ENCODE assay signal across 8 cellular contexts in the genomic region with DNA sequence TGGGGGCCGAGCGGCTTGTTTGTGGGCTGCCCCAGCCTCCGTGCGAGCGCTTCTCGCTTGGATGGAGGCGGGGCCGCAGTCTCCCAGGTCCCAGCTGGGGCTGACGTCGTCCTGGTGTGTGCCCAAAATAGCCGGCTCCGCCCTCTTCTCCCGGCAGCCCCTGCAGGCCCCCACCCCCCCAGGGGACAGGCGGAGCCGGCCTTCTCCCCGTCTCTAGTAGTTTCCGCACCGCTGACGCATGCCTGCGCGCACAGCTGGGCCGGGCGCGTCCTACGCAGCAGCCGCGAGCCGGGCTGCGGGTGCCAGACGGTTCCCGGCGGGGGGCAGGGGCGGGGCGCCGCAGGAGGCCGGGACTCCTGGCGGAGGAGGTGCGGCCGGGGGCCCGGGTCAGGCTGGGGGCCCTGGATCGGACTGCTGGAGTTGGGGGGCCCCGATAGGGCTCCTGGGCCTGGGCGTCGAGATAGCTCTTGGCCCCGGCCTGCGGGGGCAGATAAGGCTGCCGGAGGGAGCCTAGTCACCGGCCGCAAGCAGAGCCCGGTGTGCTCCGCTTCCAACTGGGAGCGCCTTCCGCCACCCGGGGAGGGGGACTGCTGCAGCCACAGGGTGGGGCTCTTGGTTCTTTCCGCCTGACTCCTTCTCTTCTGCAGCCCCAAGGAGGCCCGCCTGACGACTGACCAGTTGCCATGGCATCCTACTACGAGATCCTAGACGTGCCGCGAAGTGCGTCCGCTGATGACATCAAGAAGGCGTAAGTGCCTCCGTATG. TPM values are rescaled to one million over a fixed set of nuclear protein-coding genes. Genes with fewer than 3 reads are reported as not detected.
DNase-seq lines count a peak whose midpoint lies in the region; ATAC-seq and TF ChIP-seq lines count a peak whose summit lies in the region.

Gene DNAJB2 (plus strand): TSS at position 216 of the 765 bp plus-strand sequence. CDS start 468 bp downstream, at position 684.

- H3K4me1 ChIP-seq in ACC112 (ENCODE audit: control insufficient read depth, insufficient read depth, low read length, unreplicated experiment), result peaks cover 30% of the 10 kb centered on the region
- H3K4me1 ChIP-seq in breast epithelium, result peaks cover 13 to 16% of the 10 kb centered on the region in 2 donors
- peaks cover 33 to 49% (median 35%) of the 10 kb centered on the region in 3 donors for H3K4me1 ChIP-seq in skeletal muscle tissue (ENCODE audit: control insufficient read depth in 3 of 3, insufficient read depth in 3 of 3, low read length in 3 of 3)

- H3K79me2 ChIP-seq in ACC112 (ENCODE audit: control insufficient read depth, insufficient read depth, low read length, unreplicated experiment), result no peaks in the 10 kb centered on the region

- DNase-seq in NCI-H2196 treated with DMSO at 0.1 percent for 48 hours (lab: John Stamatoyannopoulos, UW; ENCODE audit: unreplicated experiment) (peak; percentile 96), breast epithelium (ENCODE audit: low spot score in 2 of 2) (peak; percentile 98)

- H3K27me3 ChIP-seq in ACC112 (ENCODE audit: insufficient read depth, low read length) (no peaks in the 10 kb centered on the region), breast epithelium (no peaks in the 10 kb centered on the region), skeletal muscle tissue (ENCODE audit: control insufficient read depth in 3 of 3, insufficient read depth in 3 of 3, low read length in 3 of 3) (no peaks in the 10 kb centered on the region)

- peak within 1 kb of the TSS; percentile 82 for H3K4me3 ChIP-seq in ACC112 (ENCODE audit: low read depth, low read length)
- H3K4me3 ChIP-seq in breast epithelium, result peak within 1 kb of the TSS; percentile 72 to 87 (median 84)
- peak within 1 kb of the TSS; percentile 52 for H3K4me3 ChIP-seq in iPS-18c (ENCODE audit: insufficient read depth, low read depth, low read length)
- H3K4me3 ChIP-seq in skeletal muscle tissue (ENCODE audit: low read length in 3 of 3), result peak within 1 kb of the TSS; percentile 87 to 92 (median 88)

- peak within 1 kb of the TSS; percentile 90 to 94 (median 91) for H3K9ac ChIP-seq in skeletal muscle tissue (ENCODE audit: low read depth in 1 of 3, low read length in 3 of 3)

- ATAC-seq in GM18870 (IDR thresholded peaks at IDR 0.05; ENCODE audit: unreplicated experiment), result peak; percentile 79
- peak; percentile 83 for ATAC-seq in HG03135 (IDR thresholded peaks at IDR 0.05; ENCODE audit: unreplicated experiment)

- TF ChIP-seq CTCF in VCaP (conservative IDR thresholded peaks at IDR 0.05), result 0 out of 2 replicates have a peak, but pooled peaks have one; percentile 9
- TF ChIP-seq CTCF in breast epithelium (IDR thresholded peaks at IDR 0.05), result no peak

- H3K36me3 ChIP-seq in ACC112 (ENCODE audit: insufficient read depth, low read length) (no peaks in the 10 kb centered on the region), breast epithelium (no peaks in the 10 kb centered on the region), skeletal muscle tissue (ENCODE audit: control insufficient read depth in 3 of 3, insufficient read depth in 3 of 3, low read length in 3 of 3) (peaks cover 39 to 40% (median 39%) of the 10 kb centered on the region in 3 donors)

- H3K9me3 ChIP-seq in breast epithelium (no peaks in the 10 kb centered on the region), iPS-18c (ENCODE audit: control insufficient read depth, insufficient read depth, low read length) (no peaks in the 10 kb centered on the region), skeletal muscle tissue (ENCODE audit: control insufficient read depth in 3 of 3, low read length in 3 of 3) (no peaks in the 10 kb centered on the region)

- TF ChIP-seq POLR2A in breast epithelium (IDR thresholded peaks at IDR 0.05), result peak; percentile 70

- peak within 1 kb of the TSS; percentile 35 for H2AFZ ChIP-seq in ACC112 (ENCODE audit: low read length, unreplicated experiment)

- H3K27ac ChIP-seq in ACC112 (ENCODE audit: low read depth, low read length) (peak within 1 kb of the TSS; percentile 96), VCaP (peak within 1 kb of the TSS; percentile 87), breast epithelium (peak within 1 kb of the TSS; percentile 98), skeletal muscle tissue (ENCODE audit: low read depth, low read length) (peak within 1 kb of the TSS; percentile 90)

- intact Hi-C loops in breast epithelium (cut with DNase I; ENCODE audit: low total_unique reads), result loop anchor here (2.0 kb wide), 1 partner anchor 43 kb away; no protein-coding TSS in a partner anchor

RNA-seq across cellular contexts. Expression of gene DNAJB2, which starts in this region (rescaled TPM):
- total RNA-seq in breast epithelium, result 10 to 100 TPM; 49.9 to 88.3 (median 59.0) TPM
- 49.6 TPM for total RNA-seq in skeletal muscle tissue

Comparison
In these comparisons a context has a peak if more than half of its experiments do, and no peak if none do; other contexts are left out.
1. Peak in every context shown above with its lines: DNase-seq, ATAC-seq, H3K4me3 ChIP-seq and H3K27ac ChIP-seq.